1 cellular context compared by ENCODE assay signal in the genomic region with DNA sequence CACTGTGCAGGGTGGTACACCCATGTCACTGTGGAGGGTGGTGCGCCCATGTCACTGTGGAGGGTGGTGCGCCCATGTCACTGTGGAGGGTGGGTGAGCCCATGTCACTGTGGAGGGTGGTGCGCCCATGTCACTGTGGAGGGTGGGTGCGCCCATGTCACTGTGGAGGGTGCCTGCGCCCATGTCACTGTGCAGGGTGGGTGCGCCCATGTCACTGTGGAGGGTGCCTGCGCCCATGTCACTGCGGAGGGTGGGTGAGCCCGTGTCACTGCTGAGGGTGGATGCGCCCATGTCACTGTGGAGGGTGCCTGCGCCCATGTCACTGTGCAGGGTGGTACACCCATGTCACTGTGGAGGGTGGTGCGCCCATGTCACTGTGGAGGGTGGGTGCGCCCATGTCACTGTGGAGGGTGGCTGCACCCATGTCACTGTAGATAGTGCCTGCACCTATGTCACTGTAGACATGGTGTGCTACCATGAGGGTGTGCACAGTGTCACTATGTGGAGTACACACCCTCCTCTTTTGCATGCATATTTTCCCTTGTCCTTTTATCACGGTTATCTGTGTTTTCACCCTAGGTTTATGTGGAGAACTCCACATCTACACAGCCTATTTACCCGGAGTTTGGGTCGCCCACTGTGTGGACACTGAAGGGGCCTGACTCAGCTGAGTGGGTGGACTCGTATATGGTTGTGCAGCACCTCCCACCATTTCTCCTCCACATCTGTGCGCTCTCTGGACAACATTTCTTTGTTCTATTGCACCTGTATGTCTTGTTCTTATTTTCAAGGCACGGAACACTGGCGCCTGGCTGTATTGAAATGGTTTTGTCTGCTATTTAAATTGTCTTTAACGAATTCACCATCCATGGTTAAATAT.
A peak's percentile ranks its signal among the peaks of the same experiment; 100 is the strongest.
TF ChIP-seq lines count a peak whose summit lies in the region.

No MANE protein-coding gene starts in this region.

TF ChIP-seq in K562, 482 proteins besides CTCF, POLR2A, EP300 and RAD21:
- peak; percentile 44; the same call in 1 of the 2 replicates for TF ChIP-seq HDAC6 (IDR thresholded peaks at IDR 0.05; ENCODE audit: low read depth, low read length)
